Comparison of ENCODE assay signal across 18 cellular contexts in genomic region chr2:230881840-230882239, GRCh38. TPM values are rescaled to one million over a fixed set of nuclear protein-coding genes. Genes with fewer than 3 reads are reported as not detected.
"Had no signal": no experiment of that assay in that cellular context is flagged by ENCODE, and none has a peak within 500 bp of the region (broad histone marks: within the 10 kb centered on the region; RNA-seq: fewer than 3 reads in every experiment).

No MANE protein-coding gene starts in this region.

- H3K27ac ChIP-seq: adrenal gland, gastrocnemius medialis, heart left ventricle, neutrophil, right atrium auricular region, upper lobe of left lung, VCaP had no signal

- H3K4me1 ChIP-seq: adrenal gland, gastrocnemius medialis, right atrium auricular region, upper lobe of left lung had no signal

- DNase-seq: activated CD4-positive, alpha-beta T cell treated with anti-CD3 and anti-CD28 coated beads, Interleukin-2, amount 50 U/mL, for 48 hours; erythroblast; gastrocnemius medialis; mammary epithelial cell; naive B cell; T-helper 1 cell; upper lobe of left lung had no signal

- H3K27me3 Mint-ChIP-seq: naive B cell; stimulated activated naive CD8-positive, alpha-beta T cell treated with anti-CD3 and anti-CD28 coated beads, Interleukin-15, amount 100 ng/mL, for 72 hours had no signal

- H3K4me3 Mint-ChIP-seq: stimulated activated naive CD8-positive, alpha-beta T cell treated with anti-CD3 and anti-CD28 coated beads, Interleukin-15, amount 100 ng/mL, for 72 hours had no signal

- H3K4me3 ChIP-seq: adrenal gland, gastrocnemius medialis, heart left ventricle, right atrium auricular region, upper lobe of left lung had no signal

- H3K36me3 Mint-ChIP-seq: naive B cell had no signal

- FAIRE-seq: islet of Langerhans had no signal

- H3K36me3 ChIP-seq: gastrocnemius medialis had no signal

- ATAC-seq: gastrocnemius medialis; heart left ventricle; left lobe of liver; SK-N-SH treated with all-trans-retinoic acid at 6 μM for 48 hours; stimulated activated naive CD8-positive, alpha-beta T cell treated with anti-CD3 and anti-CD28 coated beads, Interleukin-15, amount 100 ng/mL, for 72 hours had no signal

- H3K9me3 ChIP-seq: adrenal gland, gastrocnemius medialis, heart left ventricle, neutrophil, right atrium auricular region, upper lobe of left lung had no signal

- H3K9me3 Mint-ChIP-seq: naive B cell; stimulated activated naive CD8-positive, alpha-beta T cell treated with anti-CD3 and anti-CD28 coated beads, Interleukin-15, amount 100 ng/mL, for 72 hours had no signal

RNA-seq across cellular contexts. Expression of gene GPR55, which starts 43.2 kb away (rescaled TPM):
- total RNA-seq: dermis microvascular lymphatic vessel endothelial cell, gastrocnemius medialis, left lobe of liver, mammary epithelial cell, right atrium auricular region, temporal lobe had no signal
- polyA plus RNA-seq: mammary epithelial cell had no signal
